Comparison of ENCODE assay signal across 10 cellular contexts in the genomic region with DNA sequence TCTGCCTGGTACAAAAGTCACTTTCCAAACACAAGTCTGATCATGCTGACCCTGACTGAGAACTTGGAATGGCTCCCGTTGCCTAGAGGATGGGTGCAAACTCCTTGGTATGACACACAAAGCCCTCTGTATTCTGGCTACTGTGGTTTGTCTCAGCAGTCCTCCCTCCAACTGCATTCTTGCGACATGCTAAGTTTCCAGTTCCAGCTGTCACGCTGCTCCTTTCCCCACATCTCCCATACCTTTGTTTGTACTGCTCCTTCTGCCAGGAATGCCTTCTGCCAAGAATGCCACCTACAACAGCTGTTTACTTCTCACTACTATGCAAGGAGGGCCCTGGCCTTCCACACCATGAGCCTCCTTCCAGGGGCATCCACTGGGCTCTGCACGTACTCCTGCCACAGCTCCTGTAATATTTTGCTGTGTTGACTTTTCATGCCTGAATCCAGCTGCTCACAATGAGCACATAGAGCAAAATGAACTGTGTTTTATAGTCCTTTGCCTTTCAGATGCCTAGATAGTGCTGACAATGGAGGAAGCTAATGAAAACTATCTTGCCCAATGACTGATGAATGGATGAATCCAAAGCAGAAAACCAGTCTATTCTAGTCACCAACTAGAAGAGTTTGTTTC.
DNase-seq lines count a peak whose midpoint lies in the region; ATAC-seq and TF ChIP-seq lines count a peak whose summit lies in the region.
"Had no signal": no experiment of that assay in that cellular context is flagged by ENCODE, and none has a peak within 500 bp of the region (broad histone marks: within the 10 kb centered on the region; RNA-seq: fewer than 3 reads in every experiment).

No MANE protein-coding gene starts in this region.

- peak; percentile 4 for DNase-seq in SIG-M5 treated with dmso at 0.1 percent for 504 hours (lab: John Stamatoyannopoulos, UW; ENCODE audit: unreplicated experiment)
- DNase-seq in SIG-M5 (lab: John Stamatoyannopoulos, UW), result no peak
- peak; percentile 44 for DNase-seq in astrocyte of the cerebellum (ENCODE audit: low read depth)
- no peak for DNase-seq in left colon
- no peak for DNase-seq in upper lobe of right lung
- DNase-seq in NCI-H146 treated with DMSO at 0.1 percent for 48 hours (lab: John Stamatoyannopoulos, UW; ENCODE audit: unreplicated experiment), result no peak
- DNase-seq: 8988T; stimulated activated CD4-positive, alpha-beta T cell treated with anti-CD3 and anti-CD28 coated beads, Interleukin-4, amount 100 ng/mL, for 1 hour had no signal

- TF ChIP-seq CTCF in astrocyte of the cerebellum (IDR thresholded peaks at IDR 0.05; ENCODE audit: low read depth, low read length, missing control alignments) (no peak), upper lobe of right lung (IDR thresholded peaks at IDR 0.05) (no peak)

- peaks cover 5% of the 10 kb centered on the region for H3K9me3 Mint-ChIP-seq in stimulated activated memory B cell treated with anti-CD40 and anti-IgM and Interleukin-4, amounts not matched to agents 10 μg/mL and 1 μg/mL and 100 μg/mL, for 72 hours

- in situ Hi-C loops in astrocyte of the cerebellum (cut with HindIII; ENCODE audit: low sequenced_read_pairs), result no loop called here

- no peaks in the 10 kb centered on the region for H3K36me3 Mint-ChIP-seq in stimulated activated memory B cell treated with anti-CD40 and anti-IgM and Interleukin-4, amounts not matched to agents 10 μg/mL and 1 μg/mL and 100 μg/mL, for 72 hours

- no peak overlapping the region for H3K27ac Mint-ChIP-seq in stimulated activated memory B cell treated with anti-CD40 and anti-IgM and Interleukin-4, amounts not matched to agents 10 μg/mL and 1 μg/mL and 100 μg/mL, for 72 hours

- H3K27ac ChIP-seq in upper lobe of right lung, result no peak overlapping the region

- no peak overlapping the region for H3K4me3 Mint-ChIP-seq in stimulated activated memory B cell treated with anti-CD40 and anti-IgM and Interleukin-4, amounts not matched to agents 10 μg/mL and 1 μg/mL and 100 μg/mL, for 72 hours

- H3K4me1 ChIP-seq in upper lobe of right lung, result no peaks in the 10 kb centered on the region

- no peaks in the 10 kb centered on the region for H3K9me3 ChIP-seq in upper lobe of right lung

- intact Hi-C loops in left colon (cut with DNase I, micrococcal nuclease), result no loop called here
- intact Hi-C loops in upper lobe of right lung (cut with DNase I), result no loop called here

- H3K36me3 ChIP-seq in upper lobe of right lung, result no peaks in the 10 kb centered on the region

- no peaks in the 10 kb centered on the region for H3K27me3 ChIP-seq in upper lobe of right lung

- no peaks in the 10 kb centered on the region for H3K27me3 Mint-ChIP-seq in stimulated activated memory B cell treated with anti-CD40 and anti-IgM and Interleukin-4, amounts not matched to agents 10 μg/mL and 1 μg/mL and 100 μg/mL, for 72 hours

- no peak overlapping the region for H3K4me3 ChIP-seq in astrocyte of the cerebellum (ENCODE audit: low read depth, low read length)
- no peak overlapping the region for H3K4me3 ChIP-seq in upper lobe of right lung

- ATAC-seq in left colon (peak; percentile 57), upper lobe of right lung (peak; percentile 81), HG02642 (IDR thresholded peaks at IDR 0.05; ENCODE audit: poor library complexity, unreplicated experiment) (no peak)
- no peak for ATAC-seq in stimulated activated memory B cell treated with anti-CD40 and anti-IgM and Interleukin-4, amounts not matched to agents 10 μg/mL and 1 μg/mL and 100 μg/mL, for 72 hours

- no peaks in the 10 kb centered on the region for H3K4me1 Mint-ChIP-seq in stimulated activated memory B cell treated with anti-CD40 and anti-IgM and Interleukin-4, amounts not matched to agents 10 μg/mL and 1 μg/mL and 100 μg/mL, for 72 hours

Comparison
In these comparisons a context has a peak if more than half of its experiments do, and no peak if none do; other contexts are left out.
1. DNase-seq: peak in SIG-M5 treated with dmso at 0.1 percent for 504 hours (single experiment) and astrocyte of the cerebellum (single experiment); none in SIG-M5 (single experiment), left colon (0 of 2), upper lobe of right lung (single experiment) and NCI-H146 treated with DMSO at 0.1 percent for 48 hours (single experiment).
2. ATAC-seq: peak in left colon (single experiment) and upper lobe of right lung (single experiment); none in HG02642 (single experiment) and stimulated activated memory B cell treated with anti-CD40 and anti-IgM and Interleukin-4, amounts not matched to agents 10 μg/mL and 1 μg/mL and 100 μg/mL, for 72 hours (single experiment).